ENCODE assay signal across 23 cellular contexts in the genomic region with DNA sequence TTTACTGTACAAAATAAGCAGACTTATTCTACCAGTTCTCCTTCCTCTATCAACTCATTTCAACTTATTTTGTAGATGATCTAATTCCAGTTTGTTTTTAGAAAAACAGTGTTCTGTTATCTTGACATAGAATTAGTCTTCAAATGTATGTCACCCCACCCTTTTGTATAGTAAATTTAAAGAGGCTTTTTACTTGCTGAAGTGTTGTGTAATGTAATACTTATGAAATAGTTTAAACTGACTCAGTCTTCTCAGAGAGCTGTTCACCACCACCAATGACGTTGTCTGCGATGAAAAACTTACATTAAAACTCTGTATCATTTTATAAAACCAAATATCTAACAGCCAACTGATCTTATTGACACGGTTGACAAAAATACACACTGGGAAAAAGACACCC.
DNase-seq lines count a peak whose midpoint lies in the region; ATAC-seq and TF ChIP-seq lines count a peak whose summit lies in the region.
"Had no signal": no experiment of that assay in that cellular context is flagged by ENCODE, and none has a peak within 500 bp of the region (broad histone marks: within the 10 kb centered on the region; RNA-seq: fewer than 3 reads in every experiment).

No MANE protein-coding gene starts in this region.

- in situ Hi-C loops in GM23248 (cut with MboI) = no loop called here

- WGBS in GM23248 (ENCODE audit: low coverage in 1 of 2, low lambda C conversion rate in 2 of 2, missing lambda C conversion rate in 2 of 2), 2 experiments = 46 to 54% methylated on average over 3 of the region's 3 CpGs

- H3K4me2 ChIP-seq in GM23248 (ENCODE audit: unreplicated experiment) = peak overlapping the region; percentile 29

- H3K27ac ChIP-seq in GM23248 = peak overlapping the region; percentile 49
- H3K27ac ChIP-seq in coronary artery = no peak overlapping the region
- H3K27ac ChIP-seq: thyroid gland had no signal

- H3K4me1 Mint-ChIP-seq in natural killer cell treated with Interleukin-12 subunit alpha and Interleukin-12 subunit beta and Interleukin-15 and Interleukin-18, amount 100 ng/mL, for 72 hours (ENCODE audit: low read depth in 2 of 2) = peaks cover 30 to 38% of the 10 kb centered on the region in 2 donors

- no peak for TF ChIP-seq CTCF in choroid plexus epithelial cell (conservative IDR thresholded peaks at IDR 0.05; ENCODE audit: low read depth, low read length)
- TF ChIP-seq CTCF in coronary artery (IDR thresholded peaks at IDR 0.05) = no peak

- H2AFZ ChIP-seq in GM23248 = no peak overlapping the region

- no peaks in the 10 kb centered on the region for H3K79me2 ChIP-seq in GM23248 (ENCODE audit: insufficient read depth)

- H3K36me3 Mint-ChIP-seq in natural killer cell treated with Interleukin-12 subunit alpha and Interleukin-12 subunit beta and Interleukin-15 and Interleukin-18, amount 100 ng/mL, for 72 hours = no peaks in the 10 kb centered on the region
- H3K36me3 Mint-ChIP-seq: CD8-positive, alpha-beta T cell had no signal

- no peak overlapping the region for H3K9ac ChIP-seq in GM23248

- H3K27me3 Mint-ChIP-seq in natural killer cell treated with Interleukin-12 subunit alpha and Interleukin-12 subunit beta and Interleukin-15 and Interleukin-18, amount 100 ng/mL, for 72 hours = no peaks in the 10 kb centered on the region
- H3K27me3 Mint-ChIP-seq: progenitor cell of endocrine pancreas, T-cell had no signal

- H3K4me3 Mint-ChIP-seq in natural killer cell treated with Interleukin-12 subunit alpha and Interleukin-12 subunit beta and Interleukin-15 and Interleukin-18, amount 100 ng/mL, for 72 hours = peak overlapping the region; percentile 20
- H3K4me3 Mint-ChIP-seq: CD8-positive, alpha-beta T cell; T-cell had no signal

- H3K9me2 ChIP-seq in GM23248 (ENCODE audit: insufficient read depth) = no peaks in the 10 kb centered on the region

- DNase-seq in GM23248 (peak; percentile 75), NOMO-1 (lab: John Stamatoyannopoulos, UW; ENCODE audit: unreplicated experiment in 2 of 2) (peak; percentile 83), choroid plexus epithelial cell (ENCODE audit: low read depth) (peak; percentile 58), coronary artery (ENCODE audit: low spot score) (no peak)
- DNase-seq in natural killer cell treated with Interleukin-12 subunit alpha and Interleukin-12 subunit beta and Interleukin-15 and Interleukin-18, amount 100 ng/mL, for 72 hours (ENCODE audit: low spot score) = no peak
- DNase-seq: activated gamma-delta T cell treated with Interleukin-2 at 50 U/mL for 16 hours; amniotic stem cell; CD8-positive, alpha-beta T cell; central memory CD4-positive, alpha-beta T cell; Kasumi-1; left cardiac atrium; NCI-H1417; NCI-H2171; NCI-H526; OCI-M1; Right ventricle myocardium superior; stimulated activated CD4-positive, alpha-beta T cell treated with anti-CD3 and anti-CD28 coated beads, Interleukin-1b, Interleukin-23, amount 100 ng/mL, for 48 hours; stimulated activated naive CD4-positive, alpha-beta T cell; T-cell; thyroid gland had no signal

- no peaks in the 10 kb centered on the region for H3K9me3 Mint-ChIP-seq in natural killer cell treated with Interleukin-12 subunit alpha and Interleukin-12 subunit beta and Interleukin-15 and Interleukin-18, amount 100 ng/mL, for 72 hours

- no peaks in the 10 kb centered on the region for H4K20me1 ChIP-seq in GM23248 (ENCODE audit: insufficient read depth)

- no peaks in the 10 kb centered on the region for H3K27me3 ChIP-seq in GM23248 (replicated peaks; ENCODE audit: insufficient read depth)
- H3K27me3 ChIP-seq: thyroid gland had no signal

- peaks cover 28% of the 10 kb centered on the region for H3F3A ChIP-seq in GM23248 (ENCODE audit: insufficient read depth)

- peak overlapping the region in 1 of 2 donors; percentile 67 for H3K27ac Mint-ChIP-seq in natural killer cell treated with Interleukin-12 subunit alpha and Interleukin-12 subunit beta and Interleukin-15 and Interleukin-18, amount 100 ng/mL, for 72 hours
- H3K27ac Mint-ChIP-seq: CD8-positive, alpha-beta T cell; progenitor cell of endocrine pancreas; T-cell had no signal

- ATAC-seq in natural killer cell treated with Interleukin-12 subunit alpha and Interleukin-12 subunit beta and Interleukin-15 and Interleukin-18, amount 100 ng/mL, for 72 hours = no peak
- ATAC-seq in HG03571 (IDR thresholded peaks at IDR 0.05; ENCODE audit: unreplicated experiment) (no peak), HG03521 (IDR thresholded peaks at IDR 0.05; ENCODE audit: unreplicated experiment) (no peak)
- ATAC-seq: CD8-positive, alpha-beta T cell; left cardiac atrium; T-cell had no signal

- no peaks in the 10 kb centered on the region for H3K9me3 ChIP-seq in GM23248 (ENCODE audit: low read depth)
- H3K9me3 ChIP-seq: thyroid gland had no signal

- H3K36me3 ChIP-seq in GM23248 (ENCODE audit: low read depth) = no peaks in the 10 kb centered on the region
- H3K36me3 ChIP-seq: thyroid gland had no signal

- H3K4me3 ChIP-seq in GM23248 = no peak overlapping the region
- H3K4me3 ChIP-seq in choroid plexus epithelial cell (ENCODE audit: low read depth, low read length) = no peak overlapping the region
- no peak overlapping the region for H3K4me3 ChIP-seq in coronary artery
- H3K4me3 ChIP-seq: thyroid gland had no signal

- H3K4me1 ChIP-seq in GM23248 (ENCODE audit: insufficient read depth) = peaks cover 33% of the 10 kb centered on the region
- H3K4me1 ChIP-seq: thyroid gland had no signal

Comparison
In these comparisons a context has a peak if more than half of its experiments do, and no peak if none do; other contexts are left out.
1. DNase-seq: peak in GM23248 (single experiment), NOMO-1 (2 of 2) and choroid plexus epithelial cell (single experiment); none in natural killer cell treated with Interleukin-12 subunit alpha and Interleukin-12 subunit beta and Interleukin-15 and Interleukin-18, amount 100 ng/mL, for 72 hours (single experiment) and coronary artery (single experiment).